ENCODE assay signal across 28 cellular contexts in the genomic region with DNA sequence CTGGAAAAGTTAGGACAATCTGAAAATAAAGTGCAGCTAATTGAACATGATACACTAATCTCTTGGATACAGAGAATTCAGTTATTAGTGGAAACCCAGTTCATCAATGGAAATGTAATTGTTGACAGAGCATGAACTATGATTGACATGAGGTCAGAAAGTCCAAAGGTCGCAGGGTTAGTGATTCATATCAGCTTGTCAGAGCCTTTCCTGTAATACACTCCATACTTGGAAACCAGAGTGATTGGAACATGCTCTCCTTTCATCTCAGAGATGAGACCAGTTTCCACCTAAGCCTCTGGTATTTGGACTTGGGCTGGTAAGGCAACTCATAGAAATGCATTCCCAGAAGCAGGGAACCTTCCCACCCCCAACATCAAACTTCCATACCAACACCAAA. TPM values are rescaled to one million over a fixed set of nuclear protein-coding genes. Genes with fewer than 3 reads are reported as not detected.
DNase-seq lines count a peak whose midpoint lies in the region; ATAC-seq and FAIRE-seq lines count a peak whose summit lies in the region.
"Had no signal": no experiment of that assay in that cellular context is flagged by ENCODE, and none has a peak within 500 bp of the region (broad histone marks: within the 10 kb centered on the region; RNA-seq: fewer than 3 reads in every experiment).

No MANE protein-coding gene starts in this region.

- H3K36me3 ChIP-seq in small intestine (ENCODE audit: control insufficient read depth in 2 of 2, insufficient read depth in 2 of 2, low read length in 2 of 2) = no peaks in the 10 kb centered on the region
- H3K36me3 ChIP-seq: gastroesophageal sphincter, left lung, right atrium auricular region, upper lobe of right lung had no signal

- intact Hi-C loops in head of caudate nucleus (cut with DNase I) = no loop called here

- H3K27ac ChIP-seq in small intestine (ENCODE audit: low read depth in 1 of 2, low read length in 1 of 2) = peak overlapping the region; percentile 38 to 42
- H3K27ac ChIP-seq: dorsolateral prefrontal cortex, gastroesophageal sphincter, left lung, parathyroid adenoma, right atrium auricular region, upper lobe of right lung, VCaP had no signal

- WGBS in small intestine, 3 donors = 4 to 51% (median 27%) methylated on average over 1 of the region's 1 CpG

- peaks cover 0 to 3% of the 10 kb centered on the region in 2 donors for H3K4me1 ChIP-seq in small intestine (ENCODE audit: control insufficient read depth in 2 of 2, insufficient read depth in 1 of 2, low read depth in 1 of 2, low read length in 1 of 2)
- H3K4me1 ChIP-seq: left lung had no signal

- FAIRE-seq in small intestine (lab: Jason Lieb, UNC) = no peak
- FAIRE-seq: D721Med had no signal

- H3K9me3 ChIP-seq in small intestine (ENCODE audit: control insufficient read depth, low read depth) = no peaks in the 10 kb centered on the region
- H3K9me3 ChIP-seq: gastroesophageal sphincter, left lung, right atrium auricular region, upper lobe of right lung had no signal

- H3K4me3 ChIP-seq in small intestine (ENCODE audit: low read depth in 1 of 2, low read length in 2 of 2) = no peak overlapping the region
- H3K4me3 ChIP-seq: dorsolateral prefrontal cortex, gastroesophageal sphincter, left lung, right atrium auricular region, upper lobe of right lung had no signal

- ATAC-seq in GM18861 (IDR thresholded peaks at IDR 0.05; ENCODE audit: unreplicated experiment) (peak; percentile 64), esophagus mucosa (peak; percentile 47), GM19023 (IDR thresholded peaks at IDR 0.05; ENCODE audit: unreplicated experiment) (no peak)
- ATAC-seq: activated CD4-positive, alpha-beta T cell treated with anti-CD3 and anti-CD28 coated beads for 36 hours; gastroesophageal sphincter; left lung; stimulated activated naive CD8-positive, alpha-beta T cell treated with anti-CD3 and anti-CD28 coated beads, Interleukin-15, Interleukin-2, amounts not matched to agents 100 U/mL and 50 U/mL, for 24 hours; upper lobe of right lung had no signal

- no peaks in the 10 kb centered on the region for H3K27me3 ChIP-seq in small intestine (ENCODE audit: control insufficient read depth in 2 of 2, insufficient read depth in 2 of 2, low read length in 2 of 2)
- H3K27me3 ChIP-seq: dorsolateral prefrontal cortex, gastroesophageal sphincter, left lung, right atrium auricular region, upper lobe of right lung had no signal

- DNase-seq in LoVo (ENCODE audit: low spot score) (peak; percentile 9), small intestine (peak; percentile 89), head of caudate nucleus (no peak), T-helper 1 cell (no peak)
- DNase-seq: activated CD4-positive, alpha-beta T cell treated with anti-CD3 and anti-CD28 coated beads for 36 hours; activated CD8-positive, alpha-beta memory T cell treated with anti-CD3 and anti-CD28 coated beads for 24 hours; amygdala; dorsolateral prefrontal cortex; hypothalamus; left lung; mesendoderm; NCI-H2029; NCI-H524; SIG-M5; stimulated activated CD4-positive, alpha-beta T cell treated with anti-CD3 and anti-CD28 coated beads, Interleukin-2, amount 100 ng/mL, for 24 hours; stimulated activated naive CD8-positive, alpha-beta T cell treated with anti-CD3 and anti-CD28 coated beads, Interleukin-15, Interleukin-2, amounts not matched to agents 100 U/mL and 50 U/mL, for 24 hours; SW 1271; T1000; upper lobe of right lung had no signal

RNA-seq across cellular contexts. Expression of a gene that starts 8.5 kb away (rescaled TPM):
- total RNA-seq in esophagus mucosa = 8.9 TPM
- polyA plus RNA-seq in small intestine = 1 to 10 TPM in 2 of 3 donors, under 1 TPM in 1; 0.52 to 7.8 (median 7.0) TPM
- total RNA-seq: activated CD4-positive, alpha-beta T cell treated with anti-CD3 and anti-CD28 coated beads for 36 hours had no signal
- polyA plus RNA-seq: CD14-positive monocyte had no signal

Comparison
In these comparisons a context has a peak if more than half of its experiments do, and no peak if none do; other contexts are left out.
1. DNase-seq: peak in LoVo (single experiment) and small intestine (single experiment); none in head of caudate nucleus (0 of 42) and T-helper 1 cell (0 of 5).